Comparison of ENCODE assay signal across 8 cellular contexts in the genomic region with DNA sequence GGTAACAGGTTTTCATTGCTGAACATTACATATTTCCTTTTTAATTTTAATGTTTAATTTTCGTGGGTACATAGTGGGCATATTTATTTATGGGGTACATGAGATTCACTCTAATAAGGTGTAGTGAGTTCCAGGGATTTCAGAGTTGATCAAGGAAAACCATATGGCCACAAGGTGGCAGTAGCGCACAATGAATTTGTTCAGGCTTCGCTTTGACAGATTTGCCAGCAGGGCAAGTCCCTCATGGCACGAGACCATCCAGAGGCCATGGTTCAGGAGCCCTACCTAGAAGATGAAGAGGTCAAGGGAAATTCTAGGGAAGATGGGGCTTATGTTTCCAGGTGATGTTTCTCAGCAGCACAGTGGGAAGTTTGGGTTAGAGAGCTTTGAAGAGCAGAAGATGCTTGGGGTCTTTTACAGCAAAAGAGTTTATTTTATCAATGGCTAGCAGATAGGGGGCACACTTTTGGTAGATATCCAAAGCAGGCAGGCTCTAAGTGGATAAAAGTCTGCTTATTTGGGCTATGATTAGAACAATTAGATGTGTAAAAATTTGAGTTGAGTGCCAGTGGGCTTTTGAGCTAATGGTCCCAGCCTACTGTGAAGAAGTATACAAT.
DNase-seq lines count a peak whose midpoint lies in the region; ATAC-seq, FAIRE-seq and TF ChIP-seq lines count a peak whose summit lies in the region.

No MANE protein-coding gene starts in this region.

- no peak overlapping the region for H3K4ac ChIP-seq in mesenchymal stem cell (ENCODE audit: low read depth in 1 of 2, low read length in 2 of 2)

- no peaks in the 10 kb centered on the region for H3K4me1 ChIP-seq in GM12878 (ENCODE audit: control insufficient read depth, insufficient read depth, low read length)
- H3K4me1 ChIP-seq in mesenchymal stem cell (ENCODE audit: control insufficient read depth, insufficient read depth, low read depth, low read length): no peaks in the 10 kb centered on the region

- H2AK5ac ChIP-seq in mesenchymal stem cell (ENCODE audit: low read length, severe bottlenecking): no peak overlapping the region

- peak; percentile 28 for DNase-seq in activated naive CD4-positive, alpha-beta T cell treated with Interleukin-2 at 50 U/mL for 16 hours
- no peak for DNase-seq in activated naive CD4-positive, alpha-beta T cell treated with anti-CD3 and anti-CD28 coated beads, Interleukin-2, amount 50 U/mL, for 16 hours
- DNase-seq in HPDE6-E6E7 (ENCODE audit: extremely low spot score): peak; percentile 11
- DNase-seq in OCI-M1 (lab: John Stamatoyannopoulos, UW): peak; percentile 86
- DNase-seq in GM12878 (ENCODE audit: low read depth, low spot score): no peak
- peak; percentile 26 for DNase-seq in mesenchymal stem cell

- no peak overlapping the region for H3K23ac ChIP-seq in mesenchymal stem cell (ENCODE audit: low read length in 2 of 2)

- no peaks in the 10 kb centered on the region; the same call in 2 of the 3 replicates for H3K9me3 ChIP-seq in GM12878 (replicated peaks; ENCODE audit: control insufficient read depth, insufficient read depth, low read length)
- H3K9me3 ChIP-seq in mesenchymal stem cell (ENCODE audit: control insufficient read depth, low read length): peaks cover 47% of the 10 kb centered on the region

- no peak overlapping the region for H3K27ac ChIP-seq in GM12878 (ENCODE audit: control insufficient read depth, insufficient read depth)
- H3K27ac ChIP-seq in mesenchymal stem cell (ENCODE audit: low read length, poor library complexity, severe bottlenecking): no peak overlapping the region

- FAIRE-seq in GM12878 (lab: Jason Lieb, UNC): no peak

- WGBS in GM12878 (ENCODE audit: insufficient coverage, insufficient replicate concordance, low lambda C conversion rate, missing lambda C conversion rate): 0% methylated on average over 4 of the region's 4 CpGs
- WGBS in mesenchymal stem cell: 11% methylated on average over 4 of the region's 4 CpGs

- TF ChIP-seq EP300 in GM12878 (IDR thresholded peaks at IDR 0.05; ENCODE audit: borderline replicate concordance in 1 of 2, control insufficient read depth in 1 of 2, low read depth in 2 of 2, low read length in 2 of 2): no peak

- peak; percentile 78 for TF ChIP-seq RAD21 in GM12878 (IDR thresholded peaks at IDR 0.05; ENCODE audit: insufficient read depth, low read depth, low read length)

- H3K14ac ChIP-seq in mesenchymal stem cell (ENCODE audit: low read length in 2 of 2): no peak overlapping the region

- H3K27me3 ChIP-seq in GM12878 (replicated peaks in 1 of 2; ENCODE audit: control insufficient read depth in 2 of 2, insufficient read depth in 2 of 2, low read length in 1 of 2) (no peaks in the 10 kb centered on the region), mesenchymal stem cell (ENCODE audit: control insufficient read depth in 1 of 2, insufficient read depth in 1 of 2, low read length in 2 of 2) (no peaks in the 10 kb centered on the region)

- TF ChIP-seq CTCF in GM12878 (IDR thresholded peaks at IDR 0.05 in 2 of 3, conservative IDR thresholded peaks at IDR 0.05 in 1 of 3; ENCODE audit: control insufficient read depth in 2 of 3, extremely low read depth in 1 of 3, insufficient read depth in 1 of 3, low read depth in 3 of 3, low read length in 3 of 3): peak; percentile 45 to 63 (median 61); a peak in 5 of 6 replicates

- H4K20me1 ChIP-seq in GM12878 (ENCODE audit: control insufficient read depth, insufficient read depth): no peaks in the 10 kb centered on the region

- no peaks in the 10 kb centered on the region for H3K79me1 ChIP-seq in mesenchymal stem cell (replicated peaks; ENCODE audit: low read length, poor library complexity, severe bottlenecking)

- TF ChIP-seq POLR2A in GM12878 (IDR thresholded peaks at IDR 0.05; ENCODE audit: low read depth, low read length): no peak

- POLR2A ChIA-PET in GM12878 (lab: Charles Lee): no interaction called here

- no peaks in the 10 kb centered on the region for H3K79me2 ChIP-seq in GM12878 (ENCODE audit: control insufficient read depth, insufficient read depth, low read length)

- no peak overlapping the region for H2BK15ac ChIP-seq in mesenchymal stem cell (ENCODE audit: low read depth, poor library complexity, severe bottlenecking)

- no peak overlapping the region for H2BK120ac ChIP-seq in mesenchymal stem cell (ENCODE audit: low read depth, low read length)

- no TSS peak for BruUV-seq in GM12878 (replicated peaks; lab: Mats Ljungman, UMichigan)

- ATAC-seq in GM12878: peak; percentile 73
- ATAC-seq in HG03280 (IDR thresholded peaks at IDR 0.05; ENCODE audit: unreplicated experiment): no peak
- ATAC-seq in HG03025 (IDR thresholded peaks at IDR 0.05; ENCODE audit: low FRiP score, unreplicated experiment): no peak

- no peak overlapping the region for H3K4me2 ChIP-seq in GM12878 (ENCODE audit: control insufficient read depth, insufficient read depth)
- no peak overlapping the region for H3K4me2 ChIP-seq in mesenchymal stem cell (ENCODE audit: low read length, poor library complexity, severe bottlenecking)

- SMC1A ChIA-PET in GM12878 (lab: Charles Lee; ENCODE audit: uncharacterized antibody, unreplicated experiment): interaction anchor here (0.8 to 1.4 kb wide), 4 partner anchors 10 to 804 kb away, joined by 3 to 6 read pairs (median 4); no protein-coding TSS in a partner anchor

- H2BK5ac ChIP-seq in mesenchymal stem cell (ENCODE audit: low read depth, low read length, poor library complexity, severe bottlenecking): no peak overlapping the region

- CTCF ChIA-PET in GM12878 (lab: Yijun Ruan, JAX): interaction anchor here (0.8 to 1.5 kb wide), 17 partner anchors 8 to 2000 kb away, joined by 3 to 11 read pairs (median 3); no protein-coding TSS in a partner anchor

- H3K9ac ChIP-seq in GM12878 (ENCODE audit: control insufficient read depth, insufficient read depth, low read length) (no peak overlapping the region), mesenchymal stem cell (ENCODE audit: low read length) (no peak overlapping the region)

- no peak overlapping the region for H4K91ac ChIP-seq in mesenchymal stem cell (ENCODE audit: low read length)

- H3K18ac ChIP-seq in mesenchymal stem cell (ENCODE audit: low read depth in 1 of 2, low read length in 2 of 2): no peak overlapping the region

- RAD21 ChIA-PET in GM12878 (lab: Charles Lee; ENCODE audit: unreplicated experiment): interaction anchor here (0.9 to 1.5 kb wide), 2 partner anchors 678 to 805 kb away, joined by 4 read pairs; no protein-coding TSS in a partner anchor

- in situ Hi-C loops in GM12878 (cut with MboI): loop anchor here (5.0 to 10.0 kb wide), 2 partner anchors 808 to 1315 kb away; no protein-coding TSS in a partner anchor

- no peak overlapping the region for H4K8ac ChIP-seq in mesenchymal stem cell (ENCODE audit: low read length)

- H2AFZ ChIP-seq in GM12878 (ENCODE audit: control insufficient read depth, low read depth, low read length) (no peak overlapping the region), mesenchymal stem cell (ENCODE audit: low read depth, low read length) (no peak overlapping the region)

- intact Hi-C loops in GM12878 (cut with micrococcal nuclease; ENCODE audit: unreplicated experiment): loop anchor here (1.0 to 10.0 kb wide), 5 partner anchors 678 to 1608 kb away; a partner anchor contains a TSS

- no peak overlapping the region for H2BK12ac ChIP-seq in mesenchymal stem cell (ENCODE audit: low read length in 2 of 2)

- H3K36me3 ChIP-seq in GM12878 (ENCODE audit: control insufficient read depth in 2 of 2, insufficient read depth in 2 of 2, low read length in 1 of 2): no peaks in the 10 kb centered on the region
- no peaks in the 10 kb centered on the region for H3K36me3 ChIP-seq in mesenchymal stem cell (ENCODE audit: control insufficient read depth in 1 of 2, insufficient read depth in 2 of 2, low read depth in 1 of 2, low read length in 2 of 2)

- H3K4me3 ChIP-seq in GM12878: no peak overlapping the region
- no peak overlapping the region for H3K4me3 ChIP-seq in mesenchymal stem cell (ENCODE audit: insufficient read depth in 1 of 2, low read depth in 1 of 2, low read length in 2 of 2)

TF ChIP-seq in GM12878, 131 proteins besides CTCF, POLR2A, EP300 and RAD21:
- TF ChIP-seq STAT3 (IDR thresholded peaks at IDR 0.05; ENCODE audit: low read depth, low read length) (no peak), SRF (IDR thresholded peaks at IDR 0.05; ENCODE audit: low read depth in 2 of 2, low read length in 2 of 2) (no peak), RCOR1 (conservative IDR thresholded peaks at IDR 0.05; ENCODE audit: low read depth, low read length) (no peak), BHLHE40 (IDR thresholded peaks at IDR 0.05; ENCODE audit: borderline replicate concordance in 1 of 2, low read depth in 2 of 2, low read length in 1 of 2) (peak; percentile 36 to 62; a peak in 2 of 4 replicates), CBX5 (IDR thresholded peaks at IDR 0.05; ENCODE audit: low read depth) (peak; percentile 92), RUNX3 (IDR thresholded peaks at IDR 0.05; ENCODE audit: low read length) (no peak), MTA2 (IDR thresholded peaks at IDR 0.05; ENCODE audit: low read depth) (no peak), SMC3 (IDR thresholded peaks at IDR 0.05; ENCODE audit: borderline replicate concordance, low read length) (peak; percentile 66; the same call in 1 of the 2 replicates), HCFC1 (IDR thresholded peaks at IDR 0.05; ENCODE audit: low read length) (no peak), HDAC2 (IDR thresholded peaks at IDR 0.05) (no peak), ESRRA (IDR thresholded peaks at IDR 0.05; ENCODE audit: low read length) (no peak)
- TF ChIP-seq, protein P1, sequence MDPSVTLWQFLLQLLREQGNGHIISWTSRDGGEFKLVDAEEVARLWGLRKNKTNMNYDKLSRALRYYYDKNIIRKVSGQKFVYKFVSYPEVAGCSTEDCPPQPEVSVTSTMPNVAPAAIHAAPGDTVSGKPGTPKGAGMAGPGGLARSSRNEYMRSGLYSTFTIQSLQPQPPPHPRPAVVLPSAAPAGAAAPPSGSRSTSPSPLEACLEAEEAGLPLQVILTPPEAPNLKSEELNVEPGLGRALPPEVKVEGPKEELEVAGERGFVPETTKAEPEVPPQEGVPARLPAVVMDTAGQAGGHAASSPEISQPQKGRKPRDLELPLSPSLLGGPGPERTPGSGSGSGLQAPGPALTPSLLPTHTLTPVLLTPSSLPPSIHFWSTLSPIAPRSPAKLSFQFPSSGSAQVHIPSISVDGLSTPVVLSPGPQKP (IDR thresholded peaks at IDR 0.05; ENCODE audit: low read depth, low read length): no peak

Comparison
In these comparisons a context has a peak if more than half of its experiments do, and no peak if none do; other contexts are left out.
1. DNase-seq: peak in activated naive CD4-positive, alpha-beta T cell treated with Interleukin-2 at 50 U/mL for 16 hours (single experiment), HPDE6-E6E7 (single experiment), OCI-M1 (single experiment) and mesenchymal stem cell (single experiment); none in activated naive CD4-positive, alpha-beta T cell treated with anti-CD3 and anti-CD28 coated beads, Interleukin-2, amount 50 U/mL, for 16 hours (single experiment) and GM12878 (single experiment).